8 cellular contexts compared by ENCODE assay signal in the genomic region with DNA sequence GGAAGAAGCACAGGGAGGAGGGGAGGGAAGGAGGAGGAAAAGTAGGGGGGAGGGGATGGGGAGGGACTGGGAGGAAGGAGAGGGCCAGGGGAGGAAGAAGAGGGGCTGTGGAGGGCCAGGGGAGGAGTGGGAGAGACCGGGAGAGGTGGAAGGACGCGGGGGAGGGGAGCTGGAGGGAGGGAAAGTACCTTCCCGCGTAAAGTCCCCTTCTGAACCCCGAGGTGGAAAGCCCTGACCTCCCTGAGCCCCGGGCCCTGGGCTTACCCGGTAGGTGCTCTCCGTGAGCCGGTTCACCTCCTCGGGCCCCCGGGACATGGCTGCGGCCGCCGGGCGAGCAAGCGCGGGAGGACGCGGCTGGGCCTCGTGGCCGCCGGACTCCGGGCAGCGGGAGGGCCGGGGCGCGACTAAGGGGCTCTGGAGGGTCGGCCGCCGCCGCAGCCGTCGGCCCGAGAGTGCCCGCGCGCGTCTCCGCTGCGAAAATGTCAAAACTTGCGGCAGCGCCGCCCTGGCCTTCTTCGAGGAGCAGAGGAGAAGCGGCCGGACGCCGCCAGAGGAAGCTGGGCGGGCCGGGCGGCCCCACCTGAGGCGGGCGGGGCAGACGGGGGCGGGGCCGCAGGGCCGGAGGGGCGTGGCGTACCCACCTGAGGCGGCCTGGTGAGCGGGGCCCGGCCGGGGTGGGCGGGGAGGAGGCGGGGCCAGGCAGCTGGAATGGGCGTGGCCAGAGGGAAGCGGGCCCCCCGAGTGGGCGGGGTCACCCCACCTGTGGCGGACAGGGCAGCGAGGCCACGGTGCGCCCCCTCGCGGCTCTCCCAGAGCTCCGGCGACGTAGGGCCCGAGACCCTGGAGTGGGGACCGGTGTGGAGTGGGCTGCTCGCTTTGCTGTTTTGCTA. TPM values are rescaled to one million over a fixed set of nuclear protein-coding genes. Genes with fewer than 3 reads are reported as not detected.
DNase-seq lines count a peak whose midpoint lies in the region; ATAC-seq, FAIRE-seq and TF ChIP-seq lines count a peak whose summit lies in the region.

A gene with protein sequence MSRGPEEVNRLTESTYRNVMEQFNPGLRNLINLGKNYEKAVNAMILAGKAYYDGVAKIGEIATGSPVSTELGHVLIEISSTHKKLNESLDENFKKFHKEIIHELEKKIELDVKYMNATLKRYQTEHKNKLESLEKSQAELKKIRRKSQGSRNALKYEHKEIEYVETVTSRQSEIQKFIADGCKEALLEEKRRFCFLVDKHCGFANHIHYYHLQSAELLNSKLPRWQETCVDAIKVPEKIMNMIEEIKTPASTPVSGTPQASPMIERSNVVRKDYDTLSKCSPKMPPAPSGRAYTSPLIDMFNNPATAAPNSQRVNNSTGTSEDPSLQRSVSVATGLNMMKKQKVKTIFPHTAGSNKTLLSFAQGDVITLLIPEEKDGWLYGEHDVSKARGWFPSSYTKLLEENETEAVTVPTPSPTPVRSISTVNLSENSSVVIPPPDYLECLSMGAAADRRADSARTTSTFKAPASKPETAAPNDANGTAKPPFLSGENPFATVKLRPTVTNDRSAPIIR (minus strand): TSS at position 553 of the 890 bp plus-strand sequence. CDS start 238 bp downstream, at position 315.

- peaks cover 45% of the 10 kb centered on the region for H3K27me3 Mint-ChIP-seq in activated naive CD4-positive, alpha-beta T cell treated with anti-CD3 and anti-CD28 coated beads, Interleukin-2, amount 10 ng/mL, durations not matched to agents 7 days and 5 days

- H3K4me1 Mint-ChIP-seq in activated naive CD4-positive, alpha-beta T cell treated with anti-CD3 and anti-CD28 coated beads, Interleukin-2, amount 10 ng/mL, durations not matched to agents 7 days and 5 days: peaks cover 9% of the 10 kb centered on the region

- H3K9me3 Mint-ChIP-seq in activated naive CD4-positive, alpha-beta T cell treated with anti-CD3 and anti-CD28 coated beads, Interleukin-2, amount 10 ng/mL, durations not matched to agents 7 days and 5 days: no peaks in the 10 kb centered on the region

- H3K27me3 ChIP-seq in SJSA1 (replicated peaks): no peaks in the 10 kb centered on the region
- H3K27me3 ChIP-seq in cardiac muscle cell: no peaks in the 10 kb centered on the region
- no peaks in the 10 kb centered on the region for H3K27me3 ChIP-seq in rectal smooth muscle tissue (ENCODE audit: control insufficient read depth, insufficient read depth, low read length)
- H3K27me3 ChIP-seq in aorta (ENCODE audit: control insufficient read depth in 1 of 2, insufficient read depth in 2 of 2, low read length in 1 of 2): no peaks in the 10 kb centered on the region

- DNase-seq in EH (ENCODE audit: low read depth) (peak; percentile 73), H54 (ENCODE audit: insufficient read length, low spot score) (peak; percentile 85), LNCaP clone FGC (ENCODE audit: low read depth) (peak; percentile 56), SJSA1 (ENCODE audit: low read depth in 1 of 2, low spot score in 2 of 2) (peak; percentile 80 to 90), cardiac muscle cell (ENCODE audit: low read depth in 1 of 2, low spot score in 1 of 2) (peak; percentile 72 to 96), aorta (peak; percentile 57 to 88)
- peak; percentile 82 for DNase-seq in activated naive CD4-positive, alpha-beta T cell treated with anti-CD3 and anti-CD28 coated beads, Interleukin-2, amount 10 ng/mL, durations not matched to agents 7 days and 5 days

- H3K36me3 ChIP-seq in SJSA1: peaks cover 3% of the 10 kb centered on the region; the same call in 1 of the 2 replicates
- no peaks in the 10 kb centered on the region for H3K36me3 ChIP-seq in cardiac muscle cell
- no peaks in the 10 kb centered on the region for H3K36me3 ChIP-seq in rectal smooth muscle tissue (ENCODE audit: control insufficient read depth, insufficient read depth, low read length)
- H3K36me3 ChIP-seq in aorta (ENCODE audit: control insufficient read depth in 1 of 2, insufficient read depth in 2 of 2, low read length in 1 of 2): no peaks in the 10 kb centered on the region

- FAIRE-seq in H54 (lab: Jason Lieb, UNC): no peak

- H3K9ac ChIP-seq in rectal smooth muscle tissue (ENCODE audit: low read length): no peak within 1 kb of the TSS

- peak within 1 kb of the TSS; percentile 59 for H3K4me3 Mint-ChIP-seq in activated naive CD4-positive, alpha-beta T cell treated with anti-CD3 and anti-CD28 coated beads, Interleukin-2, amount 10 ng/mL, durations not matched to agents 7 days and 5 days

- H3K27ac Mint-ChIP-seq in activated naive CD4-positive, alpha-beta T cell treated with anti-CD3 and anti-CD28 coated beads, Interleukin-2, amount 10 ng/mL, durations not matched to agents 7 days and 5 days: no peak within 1 kb of the TSS

- H3K4me1 ChIP-seq in SJSA1 (replicated peaks) (peaks cover 24% of the 10 kb centered on the region), cardiac muscle cell (ENCODE audit: low read depth) (peaks cover 8% of the 10 kb centered on the region), rectal smooth muscle tissue (ENCODE audit: control insufficient read depth, insufficient read depth, low read length) (no peaks in the 10 kb centered on the region), aorta (ENCODE audit: control insufficient read depth in 1 of 2, insufficient read depth in 2 of 2, low read length in 2 of 2) (no peaks in the 10 kb centered on the region)

- H3K27ac ChIP-seq in SJSA1 (peak within 1 kb of the TSS; percentile 50), cardiac muscle cell (no peak within 1 kb of the TSS), rectal smooth muscle tissue (ENCODE audit: low read depth, low read length) (no peak within 1 kb of the TSS), aorta (ENCODE audit: low read depth in 1 of 2, low read length in 2 of 2) (no peak within 1 kb of the TSS)

- H3K9me3 ChIP-seq in SJSA1 (replicated peaks) (no peaks in the 10 kb centered on the region; the same call in 1 of the 2 replicates), cardiac muscle cell (ENCODE audit: low read depth) (no peaks in the 10 kb centered on the region), aorta (ENCODE audit: control insufficient read depth, low read length) (no peaks in the 10 kb centered on the region)

- H3K4me3 ChIP-seq in LNCaP clone FGC (ENCODE audit: low read depth, low read length): peak within 1 kb of the TSS; percentile 74
- H3K4me3 ChIP-seq in SJSA1: peak within 1 kb of the TSS; percentile 69
- peak within 1 kb of the TSS; percentile 52 for H3K4me3 ChIP-seq in cardiac muscle cell
- H3K4me3 ChIP-seq in rectal smooth muscle tissue (ENCODE audit: low read length): peak within 1 kb of the TSS; percentile 64
- H3K4me3 ChIP-seq in aorta (ENCODE audit: low read length in 2 of 2): peak within 1 kb of the TSS; percentile 8 to 57

- ATAC-seq in aorta (ENCODE audit: low FRiP score): peak; percentile 80

- intact Hi-C loops in aorta (cut with DNase I): no loop called here

- TF ChIP-seq CTCF in LNCaP clone FGC (IDR thresholded peaks at IDR 0.05; ENCODE audit: control insufficient read depth, extremely low read depth, insufficient read depth): peak; percentile 90
- peak; percentile 69 for TF ChIP-seq CTCF in cardiac muscle cell (IDR thresholded peaks at IDR 0.05; ENCODE audit: low read depth, low read length)

- 1% methylated on average over 53 to 82 of the region's 82 CpGs for WGBS in aorta, 2 donors

- no peaks in the 10 kb centered on the region for H3K36me3 Mint-ChIP-seq in activated naive CD4-positive, alpha-beta T cell treated with anti-CD3 and anti-CD28 coated beads, Interleukin-2, amount 10 ng/mL, durations not matched to agents 7 days and 5 days

- CTCF ChIA-PET in activated naive CD4-positive, alpha-beta T cell treated with anti-CD3 and anti-CD28 coated beads, Interleukin-2, amount 10 ng/mL, durations not matched to agents 7 days and 5 days (lab: Charles Lee): interaction anchor here (1.0 to 1.5 kb wide), 3 partner anchors 10 to 106 kb away, joined by 3 to 4 read pairs (median 3); no protein-coding TSS in a partner anchor

- TF ChIP-seq POLR2A in H54 (IDR thresholded peaks at IDR 0.05; ENCODE audit: low read depth, low read length): no peak

RNA-seq across cellular contexts. Expression of the gene that starts here (rescaled TPM):
- total RNA-seq in SJSA1 (2014; rRNA removed; shearing (Covaris generic)): 15.9 and 16.9 TPM in 2 replicates
- total RNA-seq in cardiac muscle cell (5.6 and 11.6 TPM in 2 replicates), aorta (1 to 10 TPM; 1.8 to 3.6 TPM)
- polyA plus RNA-seq in cardiac muscle cell (7.6 and 17.4 TPM in 2 replicates), aorta (1 to 10 TPM in 1 of 2 donors, under 1 TPM in 1; 0.23 to 5.4 TPM)
